ENCODE assay signal across 8 cellular contexts in genomic region chr14:52790756-52791203, GRCh38. TPM values are rescaled to one million over a fixed set of nuclear protein-coding genes. Genes with fewer than 3 reads are reported as not detected.
DNase-seq lines count a peak whose midpoint lies in the region; ATAC-seq and TF ChIP-seq lines count a peak whose summit lies in the region.

No MANE protein-coding gene starts in this region.

- H3F3A ChIP-seq in SU-DHL-6 (ENCODE audit: insufficient read depth) (peaks cover 18% of the 10 kb centered on the region), smooth muscle cell (ENCODE audit: low read depth) (no peaks in the 10 kb centered on the region)

- H3K9me2 ChIP-seq in SU-DHL-6 (replicated peaks; ENCODE audit: insufficient read depth, low read length) = no peaks in the 10 kb centered on the region

- no peak for TF ChIP-seq EP300 in gastroesophageal sphincter (IDR thresholded peaks at IDR 0.05)

- DNase-seq in left ventricle myocardium inferior (no peak), cardiac septum (ENCODE audit: low spot score) (no peak), smooth muscle cell (lab: John Stamatoyannopoulos, UW; ENCODE audit: unreplicated experiment) (no peak), mesenteric fat pad (ENCODE audit: low spot score) (no peak), SKM-1 (lab: John Stamatoyannopoulos, UW; ENCODE audit: unreplicated experiment) (no peak)

- H3K9ac ChIP-seq in SU-DHL-6 (ENCODE audit: low read length) (peak overlapping the region; percentile 78), smooth muscle cell (ENCODE audit: low read depth) (peak overlapping the region; percentile 82)

- peak overlapping the region; percentile 88 for H3K4me3 ChIP-seq in left ventricle myocardium inferior
- peak overlapping the region; percentile 74 for H3K4me3 ChIP-seq in SU-DHL-6 (ENCODE audit: insufficient read depth, low read length, poor library complexity, severe bottlenecking)
- H3K4me3 ChIP-seq in gastroesophageal sphincter = peak overlapping the region; percentile 70 to 78
- H3K4me3 ChIP-seq in smooth muscle cell = peak overlapping the region; percentile 80

- H3K4me2 ChIP-seq in SU-DHL-6 (ENCODE audit: low read depth, low read length, poor library complexity, severe bottlenecking) (peak overlapping the region; percentile 74), smooth muscle cell (peak overlapping the region; percentile 97)

- H3K27ac ChIP-seq in left ventricle myocardium inferior (replicated peaks) = peak overlapping the region; percentile 92
- H3K27ac ChIP-seq in SU-DHL-6 (ENCODE audit: low read depth, low read length) = 0 out of 2 replicates have a peak overlapping the region, but pooled peaks have one; percentile 12
- peak overlapping the region; percentile 63 to 92 (median 90) for H3K27ac ChIP-seq in gastroesophageal sphincter
- no peak overlapping the region for H3K27ac ChIP-seq in smooth muscle cell (ENCODE audit: low read depth)

- TF ChIP-seq CTCF in left ventricle myocardium inferior (IDR thresholded peaks at IDR 0.05; ENCODE audit: borderline replicate concordance) (no peak), SU-DHL-6 (IDR thresholded peaks at IDR 0.05; ENCODE audit: insufficient read depth, low read length, poor library complexity, severe bottlenecking) (no peak), gastroesophageal sphincter (IDR thresholded peaks at IDR 0.05) (no peak), smooth muscle cell (IDR thresholded peaks at IDR 0.05; ENCODE audit: borderline replicate concordance, insufficient read depth, poor library complexity, severe bottlenecking) (no peak)

- ATAC-seq in gastroesophageal sphincter = no peak
- no peak for ATAC-seq in HG03432 (IDR thresholded peaks at IDR 0.05; ENCODE audit: unreplicated experiment)

- H3K9me3 ChIP-seq in left ventricle myocardium inferior (replicated peaks) (no peaks in the 10 kb centered on the region), SU-DHL-6 (ENCODE audit: insufficient read depth, low read length) (no peaks in the 10 kb centered on the region), gastroesophageal sphincter (no peaks in the 10 kb centered on the region), smooth muscle cell (replicated peaks; ENCODE audit: low read depth) (no peaks in the 10 kb centered on the region)

- H4K20me1 ChIP-seq in SU-DHL-6 (ENCODE audit: low read depth, low read length) (no peaks in the 10 kb centered on the region), smooth muscle cell (ENCODE audit: low read depth) (peaks cover 16% of the 10 kb centered on the region)

- TF ChIP-seq POLR2A in gastroesophageal sphincter (IDR thresholded peaks at IDR 0.05) = no peak

- H3K36me3 ChIP-seq in left ventricle myocardium inferior (no peaks in the 10 kb centered on the region), SU-DHL-6 (ENCODE audit: low read length) (no peaks in the 10 kb centered on the region), gastroesophageal sphincter (no peaks in the 10 kb centered on the region), smooth muscle cell (ENCODE audit: low read depth) (no peaks in the 10 kb centered on the region)

- H3K27me3 ChIP-seq in left ventricle myocardium inferior (ENCODE audit: low read depth) (no peaks in the 10 kb centered on the region), SU-DHL-6 (ENCODE audit: low read length) (no peaks in the 10 kb centered on the region), gastroesophageal sphincter (no peaks in the 10 kb centered on the region), smooth muscle cell (ENCODE audit: low read depth) (no peaks in the 10 kb centered on the region)

- 0% methylated on average over 8 to 21 of the region's 25 CpGs for WGBS in gastroesophageal sphincter (ENCODE audit: low coverage in 1 of 2), 2 donors
- under 1% methylated on average over 25 of the region's 25 CpGs for whole genome bisulfite sequencing in smooth muscle cell (ENCODE audit: low lambda C conversion rate)

- H2AFZ ChIP-seq in SU-DHL-6 (ENCODE audit: low read depth, low read length, severe bottlenecking) = peak overlapping the region; percentile 91
- H2AFZ ChIP-seq in smooth muscle cell (ENCODE audit: low read depth) = peak overlapping the region; percentile 89

- peaks cover 15% of the 10 kb centered on the region; the same call in 1 of the 2 replicates for H3K79me2 ChIP-seq in SU-DHL-6 (ENCODE audit: insufficient read depth, low read length)
- H3K79me2 ChIP-seq in smooth muscle cell (ENCODE audit: low read depth) = peaks cover 43% of the 10 kb centered on the region

- intact Hi-C loops in left ventricle myocardium inferior (cut with micrococcal nuclease) = no loop called here
- intact Hi-C loops in cardiac septum (cut with DNase I) = loop anchor here (5.0 kb wide), 2 partner anchors 58 to 238 kb away; partner anchors contain the start of genes GPR137C, STYX and TXNDC16

- H3K4me1 ChIP-seq in left ventricle myocardium inferior (peaks cover 34% of the 10 kb centered on the region), gastroesophageal sphincter (peaks cover 0 to 28% (median 0%) of the 10 kb centered on the region in 3 donors), smooth muscle cell (ENCODE audit: low read depth) (peaks cover 26% of the 10 kb centered on the region)

RNA-seq across cellular contexts. Expression of gene GNPNAT1, which starts 0.6 kb away (rescaled TPM):
- total RNA-seq in left ventricle myocardium inferior (5.7 TPM), cardiac septum (7.7 TPM), gastroesophageal sphincter (10 to 100 TPM; 11.1 to 28.9 (median 23.6) TPM), smooth muscle cell (22.9 and 23.5 TPM in 2 replicates), mesenteric fat pad (26.7 TPM)
- polyA plus RNA-seq in smooth muscle cell = 10.7 and 18.3 TPM in 2 replicates
